14 cellular contexts compared by ENCODE assay signal in genomic region chr10:60708666-60709065, GRCh38.
"Had no signal": no experiment of that assay in that cellular context is flagged by ENCODE, and none has a peak within 500 bp of the region (broad histone marks: within the 10 kb centered on the region; RNA-seq: fewer than 3 reads in every experiment).

No MANE protein-coding gene starts in this region.

- DNase-seq: activated CD4-positive, CD25-positive, alpha-beta regulatory T cell; activated CD8-positive, alpha-beta memory T cell treated with anti-CD3 and anti-CD28 coated beads for 24 hours; activated gamma-delta T cell treated with Interleukin-2 at 50 U/mL for 16 hours; endodermal cell; erythroblast; left ventricle myocardium superior; stimulated activated CD4-positive, alpha-beta T cell treated with anti-CD3 and anti-CD28 coated beads, Interleukin-4, amount 100 ng/mL, for 1 hour; stimulated activated CD8-positive, alpha-beta memory T cell treated with anti-CD3 and anti-CD28 coated beads, Interleukin-4, amount 100 ng/mL, for 48 hours; stomach had no signal

- H3K27me3 ChIP-seq: hepatocyte, stomach had no signal

- H3K27ac Mint-ChIP-seq: dendritic cell treated with granulocyte-macrophage colony-stimulating factor and Interleukin-4, amounts not matched to agents 40 ng/mL and 50 ng/mL, for 4 days; endodermal cell had no signal

- H3K9me3 ChIP-seq: stomach, thoracic aorta had no signal

- H3K36me3 ChIP-seq: stomach, thoracic aorta had no signal

- H3K27ac ChIP-seq: hepatocyte, SK-N-MC, stomach, thoracic aorta had no signal

- H3K9me3 Mint-ChIP-seq: dendritic cell treated with granulocyte-macrophage colony-stimulating factor and Interleukin-4, amounts not matched to agents 40 ng/mL and 50 ng/mL, for 4 days had no signal

- H3K4me3 Mint-ChIP-seq: dendritic cell treated with granulocyte-macrophage colony-stimulating factor and Interleukin-4, amounts not matched to agents 40 ng/mL and 50 ng/mL, for 4 days; endodermal cell; neural crest cell had no signal

- ATAC-seq: left ventricle myocardium superior had no signal

- H2AFZ ChIP-seq: hepatocyte had no signal

- H3K4me3 ChIP-seq: hepatocyte, SK-N-MC, stomach, thoracic aorta had no signal

- H3K4me2 ChIP-seq: hepatocyte had no signal
